2 cellular contexts compared by ENCODE assay signal in the genomic region with DNA sequence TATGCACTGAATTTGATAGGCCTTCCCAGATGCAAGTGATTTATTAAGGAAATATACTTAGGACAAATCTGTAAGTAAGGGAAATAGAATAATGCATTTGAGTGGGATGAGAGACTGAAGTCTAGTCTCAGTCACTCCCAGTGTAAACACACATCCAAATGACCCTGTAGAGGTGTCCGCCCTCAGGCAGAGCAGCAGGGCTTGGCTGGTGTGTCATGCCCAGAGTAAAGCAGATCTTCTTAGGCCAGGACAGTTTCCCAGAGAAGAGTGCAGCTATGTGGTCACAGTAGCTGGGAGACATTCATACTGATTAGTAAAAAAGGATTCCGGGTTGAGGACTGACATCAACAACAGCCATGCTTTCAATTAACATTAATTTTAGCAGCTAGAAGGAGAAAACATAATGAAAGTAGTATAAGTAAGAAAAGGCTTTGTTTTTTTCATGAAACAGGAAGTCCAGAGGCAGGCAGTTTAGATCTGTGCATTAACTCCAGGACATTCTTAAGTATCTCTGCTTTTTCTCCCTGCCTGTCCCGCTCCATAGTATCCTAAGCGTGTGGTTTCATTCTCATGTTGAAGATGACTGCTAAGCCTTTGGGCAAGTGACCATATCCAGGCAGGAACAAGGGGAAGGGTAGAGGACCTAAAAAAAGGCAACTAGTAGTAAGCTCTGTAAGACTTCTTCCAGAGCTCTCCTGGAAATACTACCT.
TF ChIP-seq lines count a peak whose summit lies in the region.

No MANE protein-coding gene starts in this region.

TF ChIP-seq in SK-N-SH, 30 proteins besides CTCF, POLR2A, EP300 and RAD21 (continued from another document):
- TF ChIP-seq, protein P1, sequence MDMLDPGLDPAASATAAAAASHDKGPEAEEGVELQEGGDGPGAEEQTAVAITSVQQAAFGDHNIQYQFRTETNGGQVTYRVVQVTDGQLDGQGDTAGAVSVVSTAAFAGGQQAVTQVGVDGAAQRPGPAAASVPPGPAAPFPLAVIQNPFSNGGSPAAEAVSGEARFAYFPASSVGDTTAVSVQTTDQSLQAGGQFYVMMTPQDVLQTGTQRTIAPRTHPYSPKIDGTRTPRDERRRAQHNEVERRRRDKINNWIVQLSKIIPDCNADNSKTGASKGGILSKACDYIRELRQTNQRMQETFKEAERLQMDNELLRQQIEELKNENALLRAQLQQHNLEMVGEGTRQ (IDR thresholded peaks at IDR 0.05; ENCODE audit: borderline replicate concordance, low read depth, low read length), result no peak
- TF ChIP-seq FOSL2 (IDR thresholded peaks at IDR 0.05; ENCODE audit: borderline replicate concordance, low read depth) (no peak), FOXJ3 (CRISPR knock-in tag; IDR thresholded peaks at IDR 0.05) (no peak)
TF ChIP-seq in SK-N-SH: peak in this region for 0.

TF ChIP-seq in SK-N-SH treated with all-trans-retinoic acid at 6 μM for 48 hours, 23 proteins besides CTCF, POLR2A, EP300 and RAD21 (continued from another document):
- TF ChIP-seq, protein P2, sequence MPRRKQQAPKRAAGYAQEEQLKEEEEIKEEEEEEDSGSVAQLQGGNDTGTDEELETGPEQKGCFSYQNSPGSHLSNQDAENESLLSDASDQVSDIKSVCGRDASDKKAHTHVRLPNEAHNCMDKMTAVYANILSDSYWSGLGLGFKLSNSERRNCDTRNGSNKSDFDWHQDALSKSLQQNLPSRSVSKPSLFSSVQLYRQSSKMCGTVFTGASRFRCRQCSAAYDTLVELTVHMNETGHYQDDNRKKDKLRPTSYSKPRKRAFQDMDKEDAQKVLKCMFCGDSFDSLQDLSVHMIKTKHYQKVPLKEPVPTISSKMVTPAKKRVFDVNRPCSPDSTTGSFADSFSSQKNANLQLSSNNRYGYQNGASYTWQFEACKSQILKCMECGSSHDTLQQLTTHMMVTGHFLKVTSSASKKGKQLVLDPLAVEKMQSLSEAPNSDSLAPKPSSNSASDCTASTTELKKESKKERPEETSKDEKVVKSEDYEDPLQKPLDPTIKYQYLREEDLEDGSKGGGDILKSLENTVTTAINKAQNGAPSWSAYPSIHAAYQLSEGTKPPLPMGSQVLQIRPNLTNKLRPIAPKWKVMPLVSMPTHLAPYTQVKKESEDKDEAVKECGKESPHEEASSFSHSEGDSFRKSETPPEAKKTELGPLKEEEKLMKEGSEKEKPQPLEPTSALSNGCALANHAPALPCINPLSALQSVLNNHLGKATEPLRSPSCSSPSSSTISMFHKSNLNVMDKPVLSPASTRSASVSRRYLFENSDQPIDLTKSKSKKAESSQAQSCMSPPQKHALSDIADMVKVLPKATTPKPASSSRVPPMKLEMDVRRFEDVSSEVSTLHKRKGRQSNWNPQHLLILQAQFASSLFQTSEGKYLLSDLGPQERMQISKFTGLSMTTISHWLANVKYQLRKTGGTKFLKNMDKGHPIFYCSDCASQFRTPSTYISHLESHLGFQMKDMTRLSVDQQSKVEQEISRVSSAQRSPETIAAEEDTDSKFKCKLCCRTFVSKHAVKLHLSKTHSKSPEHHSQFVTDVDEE (CRISPR knock-in tag; IDR thresholded peaks at IDR 0.05), result no peak
- TF ChIP-seq, protein P3, sequence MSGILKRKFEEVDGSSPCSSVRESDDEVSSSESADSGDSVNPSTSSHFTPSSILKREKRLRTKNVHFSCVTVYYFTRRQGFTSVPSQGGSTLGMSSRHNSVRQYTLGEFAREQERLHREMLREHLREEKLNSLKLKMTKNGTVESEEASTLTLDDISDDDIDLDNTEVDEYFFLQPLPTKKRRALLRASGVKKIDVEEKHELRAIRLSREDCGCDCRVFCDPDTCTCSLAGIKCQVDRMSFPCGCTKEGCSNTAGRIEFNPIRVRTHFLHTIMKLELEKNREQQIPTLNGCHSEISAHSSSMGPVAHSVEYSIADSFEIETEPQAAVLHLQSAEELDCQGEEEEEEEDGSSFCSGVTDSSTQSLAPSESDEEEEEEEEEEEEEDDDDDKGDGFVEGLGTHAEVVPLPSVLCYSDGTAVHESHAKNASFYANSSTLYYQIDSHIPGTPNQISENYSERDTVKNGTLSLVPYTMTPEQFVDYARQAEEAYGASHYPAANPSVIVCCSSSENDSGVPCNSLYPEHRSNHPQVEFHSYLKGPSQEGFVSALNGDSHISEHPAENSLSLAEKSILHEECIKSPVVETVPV (CRISPR knock-in tag; IDR thresholded peaks at IDR 0.05), result no peak
- TF ChIP-seq, protein P4, sequence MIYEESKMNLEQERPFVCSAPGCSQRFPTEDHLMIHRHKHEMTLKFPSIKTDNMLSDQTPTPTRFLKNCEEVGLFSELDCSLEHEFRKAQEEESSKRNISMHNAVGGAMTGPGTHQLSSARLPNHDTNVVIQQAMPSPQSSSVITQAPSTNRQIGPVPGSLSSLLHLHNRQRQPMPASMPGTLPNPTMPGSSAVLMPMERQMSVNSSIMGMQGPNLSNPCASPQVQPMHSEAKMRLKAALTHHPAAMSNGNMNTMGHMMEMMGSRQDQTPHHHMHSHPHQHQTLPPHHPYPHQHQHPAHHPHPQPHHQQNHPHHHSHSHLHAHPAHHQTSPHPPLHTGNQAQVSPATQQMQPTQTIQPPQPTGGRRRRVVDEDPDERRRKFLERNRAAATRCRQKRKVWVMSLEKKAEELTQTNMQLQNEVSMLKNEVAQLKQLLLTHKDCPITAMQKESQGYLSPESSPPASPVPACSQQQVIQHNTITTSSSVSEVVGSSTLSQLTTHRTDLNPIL (CRISPR knock-in tag; IDR thresholded peaks at IDR 0.05; ENCODE audit: low read depth), result no peak
- no peak for TF ChIP-seq SNAI2 (CRISPR knock-in tag; IDR thresholded peaks at IDR 0.05)
- TF ChIP-seq ZNF70 (CRISPR knock-in tag; IDR thresholded peaks at IDR 0.05), result no peak
- no peak for TF ChIP-seq ZNF8 (CRISPR knock-in tag; IDR thresholded peaks at IDR 0.05)
- no peak for TF ChIP-seq ARNTL (CRISPR knock-in tag; IDR thresholded peaks at IDR 0.05; ENCODE audit: borderline replicate concordance, low read depth)
- TF ChIP-seq ZNF565 (CRISPR knock-in tag; conservative IDR thresholded peaks at IDR 0.05; ENCODE audit: low read depth), result no peak
